ENCODE assay signal across 11 cellular contexts in genomic region chr17:79792984-79793923, GRCh38. TPM values are rescaled to one million over a fixed set of nuclear protein-coding genes. Genes with fewer than 3 reads are reported as not detected.
A peak's percentile ranks its signal among the peaks of the same experiment; 100 is the strongest.
DNase-seq lines count a peak whose midpoint lies in the region; ATAC-seq and TF ChIP-seq lines count a peak whose summit lies in the region.
"Had no signal": no experiment of that assay in that cellular context is flagged by ENCODE, and none has a peak within 500 bp of the region (broad histone marks: within the 10 kb centered on the region; RNA-seq: fewer than 3 reads in every experiment).

No MANE protein-coding gene starts in this region.

- H3K4me3 Mint-ChIP-seq in glutamatergic neuron (ENCODE audit: unreplicated experiment) = peak overlapping the region; percentile 83
- H3K4me3 Mint-ChIP-seq: dendritic cell treated with granulocyte-macrophage colony-stimulating factor and Interleukin-4, amounts not matched to agents 40 ng/mL and 50 ng/mL, for 4 days had no signal

- H3K36me3 ChIP-seq in RWPE2 (ENCODE audit: low read depth) = 0 out of 2 replicates have a peak, but pooled peaks cover 4% of the 10 kb centered on the region

- no peak overlapping the region for H3K27ac ChIP-seq in RWPE2 (ENCODE audit: poor library complexity, severe bottlenecking)

- H3K4me3 ChIP-seq in RWPE2 (ENCODE audit: severe bottlenecking) = peak overlapping the region; percentile 28
- peak overlapping the region; percentile 32 for H3K4me3 ChIP-seq in retinal pigment epithelial cell (ENCODE audit: low read length)

- peaks cover 20% of the 10 kb centered on the region for H3K4me1 Mint-ChIP-seq in glutamatergic neuron (ENCODE audit: low read depth, unreplicated experiment)

- H3K9me3 Mint-ChIP-seq in glutamatergic neuron (ENCODE audit: unreplicated experiment) = peaks cover 10% of the 10 kb centered on the region
- H3K9me3 Mint-ChIP-seq: dendritic cell treated with granulocyte-macrophage colony-stimulating factor and Interleukin-4, amounts not matched to agents 40 ng/mL and 50 ng/mL, for 4 days had no signal

- ATAC-seq in RWPE2 (ENCODE audit: low read depth) (no peak), GM18909 (IDR thresholded peaks at IDR 0.05; ENCODE audit: poor library complexity, unreplicated experiment) (no peak), HG02623 (IDR thresholded peaks at IDR 0.05; ENCODE audit: unreplicated experiment) (no peak)

- TF ChIP-seq CTCF in RWPE2 (IDR thresholded peaks at IDR 0.05; ENCODE audit: poor library complexity, severe bottlenecking) (no peak), glutamatergic neuron (IDR thresholded peaks at IDR 0.05; ENCODE audit: partially characterized antibody, unreplicated experiment) (no peak), retinal pigment epithelial cell (conservative IDR thresholded peaks at IDR 0.05; ENCODE audit: low read depth, low read length) (no peak), GM10266 (IDR thresholded peaks at IDR 0.05; ENCODE audit: control insufficient read depth, insufficient read depth, low read depth, missing control alignments) (no peak)

- H3K27me3 Mint-ChIP-seq in glutamatergic neuron (ENCODE audit: unreplicated experiment) = peaks cover 24% of the 10 kb centered on the region

- peaks cover 4% of the 10 kb centered on the region for H3K4me1 ChIP-seq in RWPE2 (ENCODE audit: insufficient read depth, poor library complexity, severe bottlenecking)

- H3K27me3 ChIP-seq in RWPE2 (ENCODE audit: insufficient read depth, poor library complexity, severe bottlenecking) = peaks cover 59% of the 10 kb centered on the region

- DNase-seq in GM03348 (ENCODE audit: low spot score) = peak; percentile 85
- DNase-seq in RWPE2 (ENCODE audit: low spot score) = no peak
- DNase-seq in glutamatergic neuron = peak; percentile 49
- no peak for DNase-seq in retinal pigment epithelial cell (ENCODE audit: low read depth)
- no peak for DNase-seq in glomerular visceral epithelial cell (ENCODE audit: extremely low spot score)
- no peak for DNase-seq in GM10266 (ENCODE audit: extremely low spot score)
- DNase-seq: activated CD4-positive, alpha-beta T cell treated with anti-CD3 and anti-CD28 coated beads, Interleukin-2, amount 50 U/mL, for 1 hour had no signal

- no peak overlapping the region for H3K27ac Mint-ChIP-seq in glutamatergic neuron (ENCODE audit: unreplicated experiment)
- H3K27ac Mint-ChIP-seq: dendritic cell treated with granulocyte-macrophage colony-stimulating factor and Interleukin-4, amounts not matched to agents 40 ng/mL and 50 ng/mL, for 4 days had no signal

- H3K9me3 ChIP-seq in RWPE2 (ENCODE audit: severe bottlenecking) = no peaks in the 10 kb centered on the region
- H3K9me3 ChIP-seq: upper lobe of left lung had no signal

- peaks cover 4% of the 10 kb centered on the region for H3K36me3 Mint-ChIP-seq in glutamatergic neuron (ENCODE audit: unreplicated experiment)

RNA-seq across cellular contexts. Expression of gene CBX8, which starts 3.6 kb away (rescaled TPM):
- total RNA-seq in glutamatergic neuron (ENCODE audit: unreplicated experiment) = 13.8 TPM

RNA-seq across cellular contexts. Expression of gene CBX2, which starts 15.3 kb away (rescaled TPM):
- 78.8 TPM for total RNA-seq in glutamatergic neuron (ENCODE audit: unreplicated experiment)

RNA-seq across cellular contexts. Expression of gene CBX4, which starts 46.0 kb away (rescaled TPM):
- 19.3 TPM for total RNA-seq in glutamatergic neuron (ENCODE audit: unreplicated experiment)

Comparison
In these comparisons a context has a peak if more than half of its experiments do, and no peak if none do; other contexts are left out.
1. DNase-seq: peak in GM03348 (single experiment) and glutamatergic neuron (single experiment); none in RWPE2 (single experiment), retinal pigment epithelial cell (single experiment), glomerular visceral epithelial cell (single experiment) and GM10266 (single experiment).